9 cellular contexts compared by ENCODE assay signal in genomic region chrX:42119076-42119475, GRCh38.
DNase-seq lines count a peak whose midpoint lies in the region; ATAC-seq and TF ChIP-seq lines count a peak whose summit lies in the region.
"Had no signal": no experiment of that assay in that cellular context is flagged by ENCODE, and none has a peak within 500 bp of the region (broad histone marks: within the 10 kb centered on the region; RNA-seq: fewer than 3 reads in every experiment).

No MANE protein-coding gene starts in this region.

- DNase-seq in GM04504 (ENCODE audit: low read depth) (peak; percentile 3), NCI-H2107 treated with DMSO at 0.1 percent for 48 hours (lab: John Stamatoyannopoulos, UW; ENCODE audit: unreplicated experiment) (peak; percentile 86), astrocyte of the spinal cord (ENCODE audit: low read depth, low spot score) (peak; percentile 67), neuronal stem cell (ENCODE audit: low spot score) (no peak)
- DNase-seq: body of pancreas had no signal

- H2BK15ac ChIP-seq in neuronal stem cell (ENCODE audit: low read length): no peak overlapping the region

- no CpG with 5 or more reads among the region's 1 CpG for WGBS in mesodermal cell (ENCODE audit: insufficient coverage in 2 of 2), 2 experiments
- no CpG with 5 or more reads among the region's 1 CpG for WGBS in neuronal stem cell (ENCODE audit: extremely low coverage in 2 of 2, insufficient read length in 2 of 2, insufficient replicate concordance in 1 of 2), 2 donors

- H4K91ac ChIP-seq in neuronal stem cell (ENCODE audit: low read depth, low read length, poor library complexity): no peak overlapping the region

- no peak overlapping the region for H2AK5ac ChIP-seq in neuronal stem cell (ENCODE audit: low read depth, low read length)

- H3K36me3 ChIP-seq in mesodermal cell (ENCODE audit: control insufficient read depth, insufficient read depth, low read length) (no peaks in the 10 kb centered on the region), neuronal stem cell (replicated peaks in 1 of 2; ENCODE audit: control insufficient read depth in 2 of 2, insufficient read depth in 2 of 2, low read length in 2 of 2) (no peaks in the 10 kb centered on the region)

- no peak overlapping the region for H2AFZ ChIP-seq in neuronal stem cell (ENCODE audit: low read length)

- H3K4ac ChIP-seq in neuronal stem cell (ENCODE audit: low read length): no peak overlapping the region

- no peak overlapping the region for H3K4me3 ChIP-seq in astrocyte of the spinal cord (ENCODE audit: low read depth, low read length)
- no peak overlapping the region for H3K4me3 ChIP-seq in mesodermal cell (ENCODE audit: extremely low read depth, insufficient read depth, low read length, poor library complexity, severe bottlenecking)
- no peak overlapping the region for H3K4me3 ChIP-seq in neuronal stem cell (ENCODE audit: low read length in 2 of 2)
- H3K4me3 ChIP-seq: body of pancreas had no signal

- no peak overlapping the region for H3K4me2 ChIP-seq in neuronal stem cell (ENCODE audit: insufficient read depth, low read length, poor library complexity, severe bottlenecking)

- no peak overlapping the region for H3K23ac ChIP-seq in neuronal stem cell (ENCODE audit: low read depth, low read length, poor library complexity)

- H3K27me3 ChIP-seq in neuronal stem cell (ENCODE audit: control insufficient read depth in 3 of 3, insufficient read depth in 3 of 3, low read depth in 1 of 3, low read length in 3 of 3): no peaks in the 10 kb centered on the region
- H3K27me3 ChIP-seq: body of pancreas had no signal

- no peak for TF ChIP-seq CTCF in astrocyte of the spinal cord (IDR thresholded peaks at IDR 0.05; ENCODE audit: low read depth, low read length)

- H3K9me3 ChIP-seq in mesodermal cell (ENCODE audit: control insufficient read depth, low read length) (no peaks in the 10 kb centered on the region), neuronal stem cell (replicated peaks in 1 of 2; ENCODE audit: control insufficient read depth in 2 of 2, insufficient read depth in 1 of 2, low read depth in 1 of 2, low read length in 2 of 2) (no peaks in the 10 kb centered on the region)
- H3K9me3 ChIP-seq: body of pancreas had no signal

- H4K8ac ChIP-seq in neuronal stem cell (ENCODE audit: low read depth, low read length): no peak overlapping the region

- no peak for ATAC-seq in HG02642 (IDR thresholded peaks at IDR 0.05; ENCODE audit: poor library complexity, unreplicated experiment)
- ATAC-seq in GM18502 (IDR thresholded peaks at IDR 0.05; ENCODE audit: poor library complexity, unreplicated experiment): no peak
- ATAC-seq in HG02840 (IDR thresholded peaks at IDR 0.05; ENCODE audit: low FRiP score, unreplicated experiment): no peak
- ATAC-seq: body of pancreas had no signal

- in situ Hi-C loops in astrocyte of the spinal cord (cut with HindIII; ENCODE audit: low sequenced_read_pairs): no loop called here

- no peak overlapping the region for H3K14ac ChIP-seq in neuronal stem cell (ENCODE audit: low read length)

- H3K79me1 ChIP-seq in neuronal stem cell (ENCODE audit: low read depth, low read length): no peaks in the 10 kb centered on the region

- H2BK12ac ChIP-seq in neuronal stem cell (ENCODE audit: low read length): no peak overlapping the region

- H3K18ac ChIP-seq in neuronal stem cell (ENCODE audit: low read length): no peak overlapping the region

- H3K27ac ChIP-seq in mesodermal cell (ENCODE audit: low read depth, low read length, severe bottlenecking) (peak overlapping the region; percentile 45), neuronal stem cell (replicated peaks; ENCODE audit: low read length) (no peak overlapping the region)
- H3K27ac ChIP-seq: body of pancreas had no signal

- no peak overlapping the region for H2BK120ac ChIP-seq in neuronal stem cell (ENCODE audit: low read depth, low read length)

- H3K4me1 ChIP-seq in mesodermal cell (ENCODE audit: control insufficient read depth, insufficient read depth, low read length, poor library complexity, severe bottlenecking) (no peaks in the 10 kb centered on the region), neuronal stem cell (ENCODE audit: control insufficient read depth in 2 of 2, insufficient read depth in 1 of 2, low read depth in 1 of 2, low read length in 2 of 2) (no peaks in the 10 kb centered on the region)
- H3K4me1 ChIP-seq: body of pancreas had no signal

- no peak overlapping the region for H3K9ac ChIP-seq in neuronal stem cell (ENCODE audit: low read depth, low read length, poor library complexity)

- no peak overlapping the region for H2BK5ac ChIP-seq in neuronal stem cell (ENCODE audit: low read length)
